Comparison of ENCODE assay signal across 1 cellular context in the genomic region with DNA sequence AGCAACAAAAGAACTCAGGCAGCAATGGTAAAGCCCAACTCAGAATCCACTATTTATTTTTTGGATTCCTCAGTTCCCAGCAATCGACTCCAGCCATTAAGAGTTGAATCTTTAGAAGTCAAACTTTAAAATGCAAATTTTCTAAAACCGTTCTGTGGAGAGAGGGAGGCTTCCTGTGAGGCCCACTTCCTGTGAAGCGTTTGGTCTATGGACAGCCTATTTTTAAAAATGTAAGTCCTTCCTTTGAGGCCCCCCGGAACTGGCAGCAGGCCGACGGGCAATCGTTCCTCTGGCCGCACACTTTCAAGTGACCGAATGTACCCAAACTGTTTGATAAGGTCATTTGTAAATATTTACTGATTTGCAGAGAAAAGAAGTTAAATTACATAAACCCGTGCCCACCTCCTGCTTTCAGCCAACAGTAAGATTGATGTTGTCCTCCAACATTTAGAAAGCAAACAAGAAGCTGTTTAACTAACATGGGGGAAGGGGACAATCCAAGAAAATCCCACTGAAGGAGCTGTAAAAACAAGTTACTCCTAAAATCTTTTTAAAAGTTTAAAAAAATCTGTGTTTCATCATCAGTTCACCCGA.
TF ChIP-seq lines count a peak whose summit lies in the region.

No MANE protein-coding gene starts in this region.

TF ChIP-seq in H1, 55 proteins besides CTCF, POLR2A, EP300 and RAD21:
- TF ChIP-seq, protein P1, sequence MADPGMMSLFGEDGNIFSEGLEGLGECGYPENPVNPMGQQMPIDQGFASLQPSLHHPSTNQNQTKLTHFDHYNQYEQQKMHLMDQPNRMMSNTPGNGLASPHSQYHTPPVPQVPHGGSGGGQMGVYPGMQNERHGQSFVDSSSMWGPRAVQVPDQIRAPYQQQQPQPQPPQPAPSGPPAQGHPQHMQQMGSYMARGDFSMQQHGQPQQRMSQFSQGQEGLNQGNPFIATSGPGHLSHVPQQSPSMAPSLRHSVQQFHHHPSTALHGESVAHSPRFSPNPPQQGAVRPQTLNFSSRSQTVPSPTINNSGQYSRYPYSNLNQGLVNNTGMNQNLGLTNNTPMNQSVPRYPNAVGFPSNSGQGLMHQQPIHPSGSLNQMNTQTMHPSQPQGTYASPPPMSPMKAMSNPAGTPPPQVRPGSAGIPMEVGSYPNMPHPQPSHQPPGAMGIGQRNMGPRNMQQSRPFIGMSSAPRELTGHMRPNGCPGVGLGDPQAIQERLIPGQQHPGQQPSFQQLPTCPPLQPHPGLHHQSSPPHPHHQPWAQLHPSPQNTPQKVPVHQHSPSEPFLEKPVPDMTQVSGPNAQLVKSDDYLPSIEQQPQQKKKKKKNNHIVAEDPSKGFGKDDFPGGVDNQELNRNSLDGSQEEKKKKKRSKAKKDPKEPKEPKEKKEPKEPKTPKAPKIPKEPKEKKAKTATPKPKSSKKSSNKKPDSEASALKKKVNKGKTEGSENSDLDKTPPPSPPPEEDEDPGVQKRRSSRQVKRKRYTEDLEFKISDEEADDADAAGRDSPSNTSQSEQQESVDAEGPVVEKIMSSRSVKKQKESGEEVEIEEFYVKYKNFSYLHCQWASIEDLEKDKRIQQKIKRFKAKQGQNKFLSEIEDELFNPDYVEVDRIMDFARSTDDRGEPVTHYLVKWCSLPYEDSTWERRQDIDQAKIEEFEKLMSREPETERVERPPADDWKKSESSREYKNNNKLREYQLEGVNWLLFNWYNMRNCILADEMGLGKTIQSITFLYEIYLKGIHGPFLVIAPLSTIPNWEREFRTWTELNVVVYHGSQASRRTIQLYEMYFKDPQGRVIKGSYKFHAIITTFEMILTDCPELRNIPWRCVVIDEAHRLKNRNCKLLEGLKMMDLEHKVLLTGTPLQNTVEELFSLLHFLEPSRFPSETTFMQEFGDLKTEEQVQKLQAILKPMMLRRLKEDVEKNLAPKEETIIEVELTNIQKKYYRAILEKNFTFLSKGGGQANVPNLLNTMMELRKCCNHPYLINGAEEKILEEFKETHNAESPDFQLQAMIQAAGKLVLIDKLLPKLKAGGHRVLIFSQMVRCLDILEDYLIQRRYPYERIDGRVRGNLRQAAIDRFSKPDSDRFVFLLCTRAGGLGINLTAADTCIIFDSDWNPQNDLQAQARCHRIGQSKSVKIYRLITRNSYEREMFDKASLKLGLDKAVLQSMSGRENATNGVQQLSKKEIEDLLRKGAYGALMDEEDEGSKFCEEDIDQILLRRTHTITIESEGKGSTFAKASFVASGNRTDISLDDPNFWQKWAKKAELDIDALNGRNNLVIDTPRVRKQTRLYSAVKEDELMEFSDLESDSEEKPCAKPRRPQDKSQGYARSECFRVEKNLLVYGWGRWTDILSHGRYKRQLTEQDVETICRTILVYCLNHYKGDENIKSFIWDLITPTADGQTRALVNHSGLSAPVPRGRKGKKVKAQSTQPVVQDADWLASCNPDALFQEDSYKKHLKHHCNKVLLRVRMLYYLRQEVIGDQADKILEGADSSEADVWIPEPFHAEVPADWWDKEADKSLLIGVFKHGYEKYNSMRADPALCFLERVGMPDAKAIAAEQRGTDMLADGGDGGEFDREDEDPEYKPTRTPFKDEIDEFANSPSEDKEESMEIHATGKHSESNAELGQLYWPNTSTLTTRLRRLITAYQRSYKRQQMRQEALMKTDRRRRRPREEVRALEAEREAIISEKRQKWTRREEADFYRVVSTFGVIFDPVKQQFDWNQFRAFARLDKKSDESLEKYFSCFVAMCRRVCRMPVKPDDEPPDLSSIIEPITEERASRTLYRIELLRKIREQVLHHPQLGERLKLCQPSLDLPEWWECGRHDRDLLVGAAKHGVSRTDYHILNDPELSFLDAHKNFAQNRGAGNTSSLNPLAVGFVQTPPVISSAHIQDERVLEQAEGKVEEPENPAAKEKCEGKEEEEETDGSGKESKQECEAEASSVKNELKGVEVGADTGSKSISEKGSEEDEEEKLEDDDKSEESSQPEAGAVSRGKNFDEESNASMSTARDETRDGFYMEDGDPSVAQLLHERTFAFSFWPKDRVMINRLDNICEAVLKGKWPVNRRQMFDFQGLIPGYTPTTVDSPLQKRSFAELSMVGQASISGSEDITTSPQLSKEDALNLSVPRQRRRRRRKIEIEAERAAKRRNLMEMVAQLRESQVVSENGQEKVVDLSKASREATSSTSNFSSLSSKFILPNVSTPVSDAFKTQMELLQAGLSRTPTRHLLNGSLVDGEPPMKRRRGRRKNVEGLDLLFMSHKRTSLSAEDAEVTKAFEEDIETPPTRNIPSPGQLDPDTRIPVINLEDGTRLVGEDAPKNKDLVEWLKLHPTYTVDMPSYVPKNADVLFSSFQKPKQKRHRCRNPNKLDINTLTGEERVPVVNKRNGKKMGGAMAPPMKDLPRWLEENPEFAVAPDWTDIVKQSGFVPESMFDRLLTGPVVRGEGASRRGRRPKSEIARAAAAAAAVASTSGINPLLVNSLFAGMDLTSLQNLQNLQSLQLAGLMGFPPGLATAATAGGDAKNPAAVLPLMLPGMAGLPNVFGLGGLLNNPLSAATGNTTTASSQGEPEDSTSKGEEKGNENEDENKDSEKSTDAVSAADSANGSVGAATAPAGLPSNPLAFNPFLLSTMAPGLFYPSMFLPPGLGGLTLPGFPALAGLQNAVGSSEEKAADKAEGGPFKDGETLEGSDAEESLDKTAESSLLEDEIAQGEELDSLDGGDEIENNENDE (IDR thresholded peaks at IDR 0.05; ENCODE audit: insufficient replicate concordance, low read length) = peak; percentile 42
- no peak for TF ChIP-seq GTF2F1 (IDR thresholded peaks at IDR 0.05; ENCODE audit: borderline replicate concordance, low read depth, low read length)
- peak; percentile 42 for TF ChIP-seq ASH2L (IDR thresholded peaks at IDR 0.05; ENCODE audit: low read length)
